Comparison of ENCODE assay signal across 8 cellular contexts in the genomic region with DNA sequence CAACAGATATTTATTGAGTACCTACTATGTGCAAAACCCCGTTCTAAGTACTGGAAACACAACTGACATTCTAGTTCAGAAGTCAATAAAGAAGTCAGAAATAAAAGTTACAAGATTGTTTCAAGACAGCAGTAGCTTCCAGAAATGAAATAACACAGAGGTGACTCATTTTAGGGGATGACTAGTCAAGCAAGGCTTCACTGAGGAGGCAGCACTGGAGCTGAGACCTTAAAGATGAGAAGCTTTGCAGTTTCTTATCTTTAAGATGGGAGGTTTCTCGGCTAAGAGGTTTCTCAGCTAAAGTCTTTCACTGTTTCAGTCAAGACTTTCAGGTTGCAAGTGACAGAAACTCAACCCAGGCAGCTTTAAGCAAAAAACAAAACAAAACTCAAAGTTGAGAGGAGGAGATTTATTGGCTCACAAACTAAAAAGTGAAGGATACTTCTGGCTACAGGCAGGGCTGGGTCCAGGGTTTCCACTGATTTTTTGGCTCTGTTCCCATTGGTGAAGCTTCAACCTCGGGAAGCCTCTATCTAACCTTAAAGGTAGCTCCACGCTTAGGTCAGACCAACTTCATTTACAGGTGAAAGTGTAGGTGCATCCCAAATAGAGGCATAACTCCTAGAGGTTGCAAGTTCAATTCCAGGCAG. TPM values are rescaled to one million over a fixed set of nuclear protein-coding genes. Genes with fewer than 3 reads are reported as not detected.
A peak's percentile ranks its signal among the peaks of the same experiment; 100 is the strongest.
DNase-seq lines count a peak whose midpoint lies in the region; ATAC-seq and TF ChIP-seq lines count a peak whose summit lies in the region.

No MANE protein-coding gene starts in this region.

- DNase-seq in right atrium auricular region (ENCODE audit: low spot score) (no peak), cardiac septum (ENCODE audit: low spot score) (no peak), LHCN-M2 (ENCODE audit: low read depth) (peak; percentile 82), uterus (no peak), putamen (ENCODE audit: low spot score) (no peak), posterior cingulate gyrus (no peak)

- intact Hi-C loops in cardiac septum (cut with DNase I), result loop anchor here (2.0 kb wide), 1 partner anchor 67 kb away; no protein-coding TSS in a partner anchor
- intact Hi-C loops in uterus (cut with DNase I; ENCODE audit: low total_unique reads), result no loop called here
- intact Hi-C loops in posterior cingulate gyrus (cut with DNase I), result no loop called here

- peak; percentile 40 for ATAC-seq in esophagus mucosa
- no peak for ATAC-seq in HG02970 (IDR thresholded peaks at IDR 0.05; ENCODE audit: low FRiP score, unreplicated experiment)

- H3K4me1 ChIP-seq in right atrium auricular region (peaks cover 0 to 21% of the 10 kb centered on the region in 2 donors), uterus (peaks cover 0 to 4% of the 10 kb centered on the region in 2 donors)

- TF ChIP-seq CTCF in right atrium auricular region (IDR thresholded peaks at IDR 0.05) (no peak), uterus (IDR thresholded peaks at IDR 0.05) (no peak)

- H3K4me3 ChIP-seq in right atrium auricular region (no peak overlapping the region), uterus (no peak overlapping the region)

- no peaks in the 10 kb centered on the region for H3K36me3 ChIP-seq in right atrium auricular region
- no peaks in the 10 kb centered on the region for H3K36me3 ChIP-seq in uterus

- no peaks in the 10 kb centered on the region for H3K27me3 ChIP-seq in right atrium auricular region
- H3K27me3 ChIP-seq in uterus, result no peaks in the 10 kb centered on the region

- no peaks in the 10 kb centered on the region for H3K9me3 ChIP-seq in right atrium auricular region
- H3K9me3 ChIP-seq in uterus, result no peaks in the 10 kb centered on the region

- H3K27ac ChIP-seq in right atrium auricular region (peak overlapping the region; percentile 20 to 49), uterus (peak overlapping the region; percentile 58 to 65)

- no peak for TF ChIP-seq POLR2A in uterus (IDR thresholded peaks at IDR 0.05)

RNA-seq across cellular contexts. Expression of gene MMP2, which starts 7.4 kb away (rescaled TPM):
- 100 to 1,000 TPM; 131 to 136 TPM for total RNA-seq in right atrium auricular region
- 83.8 TPM for total RNA-seq in cardiac septum
- 349 and 405 TPM in 2 replicates for total RNA-seq in LHCN-M2 (2014; rRNA removed)
- 607 TPM for polyA plus RNA-seq in LHCN-M2 (2012)
- 18.5 TPM for total RNA-seq in esophagus mucosa
- 100 to 1,000 TPM; 130 to 578 (median 324) TPM for total RNA-seq in uterus

RNA-seq across cellular contexts. Expression of gene LPCAT2, which starts 37.3 kb away (rescaled TPM):
- 1 to 10 TPM; 5.0 to 9.9 TPM for total RNA-seq in right atrium auricular region
- total RNA-seq in cardiac septum, result 8.5 TPM
- total RNA-seq in LHCN-M2 (2014; rRNA removed), result 6.8 and 7.2 TPM in 2 replicates
- 5.6 TPM for polyA plus RNA-seq in LHCN-M2 (2012)
- 9.8 TPM for total RNA-seq in esophagus mucosa
- 10 to 100 TPM; 28.8 to 52.9 (median 36.3) TPM for total RNA-seq in uterus
